1 cellular context compared by ENCODE assay signal in the genomic region with DNA sequence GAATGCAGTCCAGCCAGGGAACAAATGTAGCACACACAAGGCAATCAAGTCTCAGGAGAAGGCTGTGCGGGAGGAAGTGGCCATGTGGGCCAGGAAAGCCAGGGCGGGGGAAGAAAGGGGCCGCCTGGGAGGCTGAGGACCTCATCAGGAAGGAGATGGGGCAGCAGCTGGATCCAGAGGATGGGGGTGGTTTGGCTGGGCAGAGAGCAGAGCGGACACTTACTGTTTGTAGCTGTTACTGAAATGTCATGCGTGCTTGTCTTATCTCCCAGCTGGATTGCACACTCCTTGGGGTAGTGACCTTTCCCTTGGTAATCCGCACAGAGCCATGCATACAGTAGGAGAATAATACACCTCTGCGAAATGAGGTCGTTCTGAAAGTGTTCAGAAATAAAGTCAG.
TF ChIP-seq lines count a peak whose summit lies in the region.

No MANE protein-coding gene starts in this region.

TF ChIP-seq in GM23338, 12 proteins besides CTCF, POLR2A, EP300 and RAD21:
- TF ChIP-seq ZNF462 (CRISPR knock-in tag; IDR thresholded peaks at IDR 0.05) = no peak
- no peak for TF ChIP-seq ZNF331 (CRISPR knock-in tag; IDR thresholded peaks at IDR 0.05; ENCODE audit: low read depth)
- TF ChIP-seq CREB1 (CRISPR knock-in tag; IDR thresholded peaks at IDR 0.05; ENCODE audit: low read depth) = no peak
- TF ChIP-seq EZH2 (IDR thresholded peaks at IDR 0.05; ENCODE audit: low read depth, unreplicated experiment) = no peak
- TF ChIP-seq, protein P1, sequence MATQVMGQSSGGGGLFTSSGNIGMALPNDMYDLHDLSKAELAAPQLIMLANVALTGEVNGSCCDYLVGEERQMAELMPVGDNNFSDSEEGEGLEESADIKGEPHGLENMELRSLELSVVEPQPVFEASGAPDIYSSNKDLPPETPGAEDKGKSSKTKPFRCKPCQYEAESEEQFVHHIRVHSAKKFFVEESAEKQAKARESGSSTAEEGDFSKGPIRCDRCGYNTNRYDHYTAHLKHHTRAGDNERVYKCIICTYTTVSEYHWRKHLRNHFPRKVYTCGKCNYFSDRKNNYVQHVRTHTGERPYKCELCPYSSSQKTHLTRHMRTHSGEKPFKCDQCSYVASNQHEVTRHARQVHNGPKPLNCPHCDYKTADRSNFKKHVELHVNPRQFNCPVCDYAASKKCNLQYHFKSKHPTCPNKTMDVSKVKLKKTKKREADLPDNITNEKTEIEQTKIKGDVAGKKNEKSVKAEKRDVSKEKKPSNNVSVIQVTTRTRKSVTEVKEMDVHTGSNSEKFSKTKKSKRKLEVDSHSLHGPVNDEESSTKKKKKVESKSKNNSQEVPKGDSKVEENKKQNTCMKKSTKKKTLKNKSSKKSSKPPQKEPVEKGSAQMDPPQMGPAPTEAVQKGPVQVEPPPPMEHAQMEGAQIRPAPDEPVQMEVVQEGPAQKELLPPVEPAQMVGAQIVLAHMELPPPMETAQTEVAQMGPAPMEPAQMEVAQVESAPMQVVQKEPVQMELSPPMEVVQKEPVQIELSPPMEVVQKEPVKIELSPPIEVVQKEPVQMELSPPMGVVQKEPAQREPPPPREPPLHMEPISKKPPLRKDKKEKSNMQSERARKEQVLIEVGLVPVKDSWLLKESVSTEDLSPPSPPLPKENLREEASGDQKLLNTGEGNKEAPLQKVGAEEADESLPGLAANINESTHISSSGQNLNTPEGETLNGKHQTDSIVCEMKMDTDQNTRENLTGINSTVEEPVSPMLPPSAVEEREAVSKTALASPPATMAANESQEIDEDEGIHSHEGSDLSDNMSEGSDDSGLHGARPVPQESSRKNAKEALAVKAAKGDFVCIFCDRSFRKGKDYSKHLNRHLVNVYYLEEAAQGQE (IDR thresholded peaks at IDR 0.05; ENCODE audit: unreplicated experiment) = no peak
- TF ChIP-seq EZH2phosphoT487 (IDR thresholded peaks at IDR 0.05; ENCODE audit: unreplicated experiment) = no peak
- no peak for TF ChIP-seq POLR2AphosphoS5 (IDR thresholded peaks at IDR 0.05; ENCODE audit: low read depth)
- TF ChIP-seq STAT1 (IDR thresholded peaks at IDR 0.05; ENCODE audit: unreplicated experiment) = no peak
- TF ChIP-seq ZNF114 (CRISPR knock-in tag; IDR thresholded peaks at IDR 0.05) = no peak
- TF ChIP-seq NANOG (IDR thresholded peaks at IDR 0.05; ENCODE audit: borderline replicate concordance) = no peak
- TF ChIP-seq, protein P2, sequence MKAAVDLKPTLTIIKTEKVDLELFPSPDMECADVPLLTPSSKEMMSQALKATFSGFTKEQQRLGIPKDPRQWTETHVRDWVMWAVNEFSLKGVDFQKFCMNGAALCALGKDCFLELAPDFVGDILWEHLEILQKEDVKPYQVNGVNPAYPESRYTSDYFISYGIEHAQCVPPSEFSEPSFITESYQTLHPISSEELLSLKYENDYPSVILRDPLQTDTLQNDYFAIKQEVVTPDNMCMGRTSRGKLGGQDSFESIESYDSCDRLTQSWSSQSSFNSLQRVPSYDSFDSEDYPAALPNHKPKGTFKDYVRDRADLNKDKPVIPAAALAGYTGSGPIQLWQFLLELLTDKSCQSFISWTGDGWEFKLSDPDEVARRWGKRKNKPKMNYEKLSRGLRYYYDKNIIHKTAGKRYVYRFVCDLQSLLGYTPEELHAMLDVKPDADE (IDR thresholded peaks at IDR 0.05) = no peak
- no peak for TF ChIP-seq JUNB (IDR thresholded peaks at IDR 0.05; ENCODE audit: unreplicated experiment)
